Comparison of ENCODE assay signal across 3 cellular contexts in genomic region chr3:185351371-185351770, GRCh38.
TF ChIP-seq lines count a peak whose summit lies in the region.

No MANE protein-coding gene starts in this region.

TF ChIP-seq in A549, 52 proteins besides CTCF, POLR2A, EP300 and RAD21:
- TF ChIP-seq ZSCAN20 (CRISPR knock-in tag; IDR thresholded peaks at IDR 0.05) (no peak), NPAS2 (CRISPR knock-in tag; IDR thresholded peaks at IDR 0.05; ENCODE audit: borderline replicate concordance) (no peak), FOSL2 (IDR thresholded peaks at IDR 0.05) (no peak), FOSL2 (CRISPR knock-in tag; IDR thresholded peaks at IDR 0.05) (no peak), JUN (IDR thresholded peaks at IDR 0.05) (no peak), HES2 (IDR thresholded peaks at IDR 0.05) (no peak), HOXA7 (CRISPR knock-in tag; IDR thresholded peaks at IDR 0.05) (no peak), CHD4 (IDR thresholded peaks at IDR 0.05; ENCODE audit: borderline replicate concordance) (no peak), GATA3 (IDR thresholded peaks at IDR 0.05; ENCODE audit: borderline replicate concordance) (no peak), CEBPB (IDR thresholded peaks at IDR 0.05) (no peak)
TF ChIP-seq in A549: peak in this region for 0.

TF ChIP-seq in HCT116, 20 proteins besides CTCF, POLR2A, EP300 and RAD21:
- TF ChIP-seq EGR1 (IDR thresholded peaks at IDR 0.05; ENCODE audit: low read depth): no peak
- TF ChIP-seq EZH2phosphoT487 (IDR thresholded peaks at IDR 0.05; ENCODE audit: borderline replicate concordance): no peak
- no peak for TF ChIP-seq YY1 (IDR thresholded peaks at IDR 0.05; ENCODE audit: extremely low read depth, insufficient replicate concordance, low read depth, low read length)
- no peak for TF ChIP-seq REST (IDR thresholded peaks at IDR 0.05; ENCODE audit: low read depth)
- no peak for TF ChIP-seq EZH2 (IDR thresholded peaks at IDR 0.05)
- TF ChIP-seq SRF (IDR thresholded peaks at IDR 0.05; ENCODE audit: low read depth): no peak
- no peak for TF ChIP-seq ZNF274 (IDR thresholded peaks at IDR 0.05; ENCODE audit: low read depth, low read length)

TF ChIP-seq in WTC11, 78 proteins besides CTCF, POLR2A, EP300 and RAD21:
- TF ChIP-seq AR (CRISPR knock-in tag; IDR thresholded peaks at IDR 0.05): no peak
- no peak for TF ChIP-seq ARID4B (CRISPR knock-in tag; IDR thresholded peaks at IDR 0.05; ENCODE audit: borderline replicate concordance)
- no peak for TF ChIP-seq ZNF138 (CRISPR knock-in tag; conservative IDR thresholded peaks at IDR 0.05)
- no peak for TF ChIP-seq FOXP1 (CRISPR knock-in tag; IDR thresholded peaks at IDR 0.05; ENCODE audit: borderline replicate concordance)
- TF ChIP-seq ZBTB21 (CRISPR knock-in tag; IDR thresholded peaks at IDR 0.05; ENCODE audit: borderline replicate concordance): no peak
- no peak for TF ChIP-seq SP1 (CRISPR knock-in tag; conservative IDR thresholded peaks at IDR 0.05)
- no peak for TF ChIP-seq TCF7 (CRISPR knock-in tag; IDR thresholded peaks at IDR 0.05; ENCODE audit: low read depth)
- no peak for TF ChIP-seq RORB (CRISPR knock-in tag; IDR thresholded peaks at IDR 0.05)
- TF ChIP-seq JUN (CRISPR knock-in tag; IDR thresholded peaks at IDR 0.05): no peak
- TF ChIP-seq NR3C1 (CRISPR knock-in tag; conservative IDR thresholded peaks at IDR 0.05; ENCODE audit: low read depth): no peak
- no peak for TF ChIP-seq CREM (CRISPR knock-in tag; IDR thresholded peaks at IDR 0.05)
- no peak for TF ChIP-seq SOX15 (CRISPR knock-in tag; IDR thresholded peaks at IDR 0.05)
- TF ChIP-seq ATF3 (CRISPR knock-in tag; conservative IDR thresholded peaks at IDR 0.05): no peak
- no peak for TF ChIP-seq GTF2I (CRISPR knock-in tag; conservative IDR thresholded peaks at IDR 0.05)
- no peak for TF ChIP-seq IRF1 (CRISPR knock-in tag; IDR thresholded peaks at IDR 0.05)
- no peak for TF ChIP-seq HMGA2 (CRISPR knock-in tag; IDR thresholded peaks at IDR 0.05)
- TF ChIP-seq ERG (CRISPR knock-in tag; IDR thresholded peaks at IDR 0.05): no peak
